ENCODE assay signal across 23 cellular contexts in the genomic region with DNA sequence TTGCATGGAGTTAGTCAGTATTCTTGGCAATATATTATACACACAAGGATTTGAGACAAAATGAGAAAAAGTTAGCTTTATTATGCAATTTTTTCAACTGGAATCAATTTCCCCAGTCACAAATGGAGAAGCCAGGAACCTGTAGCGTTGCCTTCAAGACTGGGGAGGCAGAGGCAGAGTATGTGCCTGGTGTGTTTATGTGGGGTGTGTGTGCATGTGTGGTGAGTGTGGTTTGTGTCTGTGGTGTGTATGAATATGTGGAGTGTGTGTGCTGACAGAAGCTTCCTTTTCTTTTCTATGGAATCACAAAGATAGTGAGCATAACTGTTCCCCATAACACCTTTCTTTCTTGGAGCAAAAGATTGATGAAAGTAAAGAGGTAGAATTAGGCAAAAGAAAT. TPM values are rescaled to one million over a fixed set of nuclear protein-coding genes. Genes with fewer than 3 reads are reported as not detected.
DNase-seq lines count a peak whose midpoint lies in the region; ATAC-seq and TF ChIP-seq lines count a peak whose summit lies in the region.
"Had no signal": no experiment of that assay in that cellular context is flagged by ENCODE, and none has a peak within 500 bp of the region (broad histone marks: within the 10 kb centered on the region; RNA-seq: fewer than 3 reads in every experiment).

No MANE protein-coding gene starts in this region.

- H2BK12ac ChIP-seq in H9 (ENCODE audit: insufficient read length, low read depth, low read length): no peak overlapping the region

- no peak overlapping the region for H2AFZ ChIP-seq in H9 (ENCODE audit: low read length)

- H3K56ac ChIP-seq in H9 (ENCODE audit: insufficient read length, low read depth, low read length): no peak overlapping the region

- H3K18ac ChIP-seq in H9 (ENCODE audit: insufficient read length, low read depth, low read length): no peak overlapping the region

- H3K27me3 Mint-ChIP-seq in activated T-cell treated with anti-CD3 and anti-CD28 coated beads, Interleukin-2, amount 50 U/mL, for 24 hours: no peaks in the 10 kb centered on the region
- H3K27me3 Mint-ChIP-seq in activated T-cell treated with anti-CD3 and anti-CD28 coated beads, Interleukin-2, amount 50 U/mL, for 4 hours (ENCODE audit: low read depth): no peaks in the 10 kb centered on the region
- H3K27me3 Mint-ChIP-seq in H9 (ENCODE audit: low read depth): no peaks in the 10 kb centered on the region
- H3K27me3 Mint-ChIP-seq: CD4-positive, alpha-beta memory T cell; CD4-positive, CD25-positive, alpha-beta regulatory T cell; CD8-positive, alpha-beta memory T cell had no signal

- H3K23me2 ChIP-seq in H9 (ENCODE audit: insufficient read length, low read depth, low read length, poor library complexity, severe bottlenecking): no peaks in the 10 kb centered on the region

- peaks cover 17% of the 10 kb centered on the region for H3K4me1 Mint-ChIP-seq in activated T-cell treated with anti-CD3 and anti-CD28 coated beads, Interleukin-2, amount 50 U/mL, for 24 hours (ENCODE audit: low read depth)
- peaks cover 21% of the 10 kb centered on the region for H3K4me1 Mint-ChIP-seq in activated T-cell treated with anti-CD3 and anti-CD28 coated beads, Interleukin-2, amount 50 U/mL, for 4 hours (ENCODE audit: low read depth)
- no peaks in the 10 kb centered on the region; a peak in 1 of 4 replicates for H3K4me1 Mint-ChIP-seq in H9

- H3K36me3 Mint-ChIP-seq in activated T-cell treated with anti-CD3 and anti-CD28 coated beads, Interleukin-2, amount 50 U/mL, for 24 hours (ENCODE audit: low read depth): peaks cover 2% of the 10 kb centered on the region
- peaks cover 2% of the 10 kb centered on the region for H3K36me3 Mint-ChIP-seq in activated T-cell treated with anti-CD3 and anti-CD28 coated beads, Interleukin-2, amount 50 U/mL, for 4 hours (ENCODE audit: insufficient read depth)
- no peaks in the 10 kb centered on the region; a peak in 1 of 7 replicates for H3K36me3 Mint-ChIP-seq in H9 (ENCODE audit: insufficient read depth in 1 of 3, low read depth in 3 of 3)
- H3K36me3 Mint-ChIP-seq: CD14-positive monocyte; CD4-positive, alpha-beta memory T cell had no signal

- no peak overlapping the region for H3K4me3 ChIP-seq in upper lobe of right lung
- H3K4me3 ChIP-seq: BLaER1 had no signal

- no peaks in the 10 kb centered on the region for H3K36me3 ChIP-seq in upper lobe of right lung
- H3K36me3 ChIP-seq: BE2C, BLaER1 had no signal

- no peaks in the 10 kb centered on the region; the same call in 1 of the 2 replicates for H3K27me3 ChIP-seq in H9 (ENCODE audit: insufficient read depth, low read length)
- H3K27me3 ChIP-seq in upper lobe of right lung: no peaks in the 10 kb centered on the region
- H3K27me3 ChIP-seq: BE2C, BLaER1 had no signal

- DNase-seq in activated T-cell treated with anti-CD3 and anti-CD28 coated beads, Interleukin-2, amount 50 U/mL, for 24 hours: no peak
- no peak for DNase-seq in activated T-cell treated with anti-CD3 and anti-CD28 coated beads, Interleukin-2, amount 50 U/mL, for 4 hours
- DNase-seq in H9: no peak
- DNase-seq in SK-N-DZ (ENCODE audit: low spot score): peak; percentile 37
- DNase-seq in upper lobe of right lung: no peak
- DNase-seq: 8988T; ACHN; C1 segment of cervical spinal cord; CD4-positive, alpha-beta memory T cell; CD4-positive, CD25-positive, alpha-beta regulatory T cell; CD8-positive, alpha-beta memory T cell; COR-L47; DMS 273 treated with DMSO at 0.1 percent for 48 hours; DMS153; DMS53; DMS79; GF-D8 had no signal

- 0 out of 2 replicates have a peak overlapping the region, but pooled peaks have one; percentile 52 for H2BK15ac ChIP-seq in H9 (ENCODE audit: low read depth, low read length)

- peaks cover 2% of the 10 kb centered on the region for H3K9me3 Mint-ChIP-seq in activated T-cell treated with anti-CD3 and anti-CD28 coated beads, Interleukin-2, amount 50 U/mL, for 24 hours
- peaks cover 4% of the 10 kb centered on the region for H3K9me3 Mint-ChIP-seq in activated T-cell treated with anti-CD3 and anti-CD28 coated beads, Interleukin-2, amount 50 U/mL, for 4 hours
- no peaks in the 10 kb centered on the region for H3K9me3 Mint-ChIP-seq in H9

- H4K20me1 ChIP-seq in H9 (ENCODE audit: control insufficient read depth, insufficient read depth, insufficient read length): no peaks in the 10 kb centered on the region
- H4K20me1 ChIP-seq: BLaER1 had no signal

- H3K27ac ChIP-seq in H9 (ENCODE audit: insufficient read length, low read depth, low read length): no peak overlapping the region
- H3K27ac ChIP-seq in upper lobe of right lung: no peak overlapping the region
- H3K27ac ChIP-seq: BLaER1 had no signal

- no peaks in the 10 kb centered on the region for H3K79me2 ChIP-seq in H9 (ENCODE audit: insufficient read depth, low read length)

- no peak overlapping the region for H3K14ac ChIP-seq in H9 (ENCODE audit: insufficient read depth, low read length)

- no peak overlapping the region for H3K4me3 Mint-ChIP-seq in activated T-cell treated with anti-CD3 and anti-CD28 coated beads, Interleukin-2, amount 50 U/mL, for 24 hours
- H3K4me3 Mint-ChIP-seq in activated T-cell treated with anti-CD3 and anti-CD28 coated beads, Interleukin-2, amount 50 U/mL, for 4 hours: no peak overlapping the region
- no peak overlapping the region for H3K4me3 Mint-ChIP-seq in H9
- H3K4me3 Mint-ChIP-seq: CD14-positive monocyte; CD4-positive, CD25-positive, alpha-beta regulatory T cell; CD8-positive, alpha-beta memory T cell had no signal

- H3K4me1 ChIP-seq in H9 (ENCODE audit: insufficient read depth, low read length): no peaks in the 10 kb centered on the region
- no peaks in the 10 kb centered on the region for H3K4me1 ChIP-seq in upper lobe of right lung
- H3K4me1 ChIP-seq: BLaER1 had no signal

- H3K9ac ChIP-seq in H9 (ENCODE audit: extremely low read depth, insufficient read length, low read length): no peak overlapping the region
- H3K9ac ChIP-seq: BLaER1 had no signal

- H3K23ac ChIP-seq in H9 (ENCODE audit: insufficient read length, low read depth, low read length): no peak overlapping the region

- H4K5ac ChIP-seq in H9 (ENCODE audit: insufficient read length, low read depth, low read length): no peak overlapping the region

- intact Hi-C loops in upper lobe of right lung (cut with DNase I): no loop called here

- WGBS in H9 (ENCODE audit: extremely low coverage, insufficient read length, low lambda C conversion rate): no CpG with 5 or more reads among the region's 1 CpG

- no peak overlapping the region for H3K4me2 ChIP-seq in H9 (ENCODE audit: insufficient read depth, insufficient read length, low read length)
- H3K4me2 ChIP-seq: BLaER1 had no signal

- H3K9me3 ChIP-seq in H9 (ENCODE audit: control insufficient read depth, low read depth, low read length): no peaks in the 10 kb centered on the region
- H3K9me3 ChIP-seq in upper lobe of right lung: no peaks in the 10 kb centered on the region
- H3K9me3 ChIP-seq: BE2C, BLaER1 had no signal

- no peak overlapping the region for H4K91ac ChIP-seq in H9 (ENCODE audit: insufficient read length, low read depth, low read length)

- H3K4ac ChIP-seq in H9 (ENCODE audit: low read depth, low read length): no peak overlapping the region

- no peak for ATAC-seq in activated T-cell treated with anti-CD3 and anti-CD28 coated beads, Interleukin-2, amount 50 U/mL, for 4 hours
- no peak for ATAC-seq in GM19324 (IDR thresholded peaks at IDR 0.05; ENCODE audit: low FRiP score, unreplicated experiment)
- no peak for ATAC-seq in upper lobe of right lung
- no peak for ATAC-seq in GM18870 (IDR thresholded peaks at IDR 0.05; ENCODE audit: unreplicated experiment)

- peak overlapping the region; percentile 30 for H3K27ac Mint-ChIP-seq in activated T-cell treated with anti-CD3 and anti-CD28 coated beads, Interleukin-2, amount 50 U/mL, for 24 hours
- H3K27ac Mint-ChIP-seq in H9: 0 out of 7 replicates have a peak overlapping the region, but pooled peaks of 1 of the 3 experiments have one; percentile 33
- H3K27ac Mint-ChIP-seq: CD14-positive monocyte; CD4-positive, CD25-positive, alpha-beta regulatory T cell had no signal

- no peak overlapping the region for H2BK5ac ChIP-seq in H9 (ENCODE audit: insufficient read length, low read length)

- H4K8ac ChIP-seq in H9 (replicated peaks; ENCODE audit: insufficient read length, low read depth, low read length): no peak overlapping the region

- TF ChIP-seq CTCF in H9 (conservative IDR thresholded peaks at IDR 0.05) (no peak), upper lobe of right lung (IDR thresholded peaks at IDR 0.05) (no peak)

- no peaks in the 10 kb centered on the region for H3K79me1 ChIP-seq in H9 (ENCODE audit: insufficient read depth, low read depth, low read length, poor library complexity, severe bottlenecking)

- no peak overlapping the region for H2BK120ac ChIP-seq in H9 (ENCODE audit: low read depth, low read length, poor library complexity, severe bottlenecking)

- H2BK20ac ChIP-seq in H9 (ENCODE audit: low read depth, low read length, poor library complexity, severe bottlenecking): no peak overlapping the region

- H3T11ph ChIP-seq in H9 (ENCODE audit: low read length): no peak overlapping the region

- H2AK5ac ChIP-seq in H9 (ENCODE audit: insufficient read length, low read length): no peak overlapping the region

RNA-seq across cellular contexts. Expression of a gene that starts 37.0 kb away (rescaled TPM):
- total RNA-seq in activated T-cell treated with anti-CD3 and anti-CD28 coated beads, Interleukin-2, amount 50 U/mL, for 4 hours: 10 to 100 TPM in 2 of 3 donors, 1 to 10 TPM in 1; 7.4 to 21.9 (median 20.6) TPM
- total RNA-seq in H9 (2021): not detected in 2 replicates
- polyA plus RNA-seq in SK-N-DZ (2014; cell fraction: cytosol; rRNA removed): not detected in 2 replicates
- polyA plus RNA-seq in SK-N-DZ (2014; cell fraction: nucleus; rRNA removed): not detected in 2 replicates
- 2.3 TPM for total RNA-seq in upper lobe of right lung

RNA-seq across cellular contexts. Expression of a gene that starts 54.8 kb away (rescaled TPM):
- under 1 TPM in 2 of 3 donors, not detected in 1; 0.16 to 0.18 TPM for total RNA-seq in activated T-cell treated with anti-CD3 and anti-CD28 coated beads, Interleukin-2, amount 50 U/mL, for 4 hours
- total RNA-seq in H9 (2021) (0.15 and 0.17 TPM in 2 replicates), upper lobe of right lung (201 TPM)
- 3.2 and 3.8 TPM in 2 replicates for polyA plus RNA-seq in SK-N-DZ (2014; cell fraction: cytosol; rRNA removed)
- polyA plus RNA-seq in SK-N-DZ (2014; cell fraction: nucleus; rRNA removed): 1.2 and 2.0 TPM in 2 replicates
- total RNA-seq: CD4-positive, alpha-beta memory T cell; CD4-positive, CD25-positive, alpha-beta regulatory T cell had no signal
- polyA plus RNA-seq: AG04450; CD14-positive monocyte; CD4-positive, alpha-beta memory T cell; CD8-positive, alpha-beta memory T cell had no signal

Comparison
In these comparisons a context has a peak if more than half of its experiments do, and no peak if none do; other contexts are left out.
1. RNA of a gene that starts 54.8 kb away (total RNA-seq): 201 TPM in upper lobe of right lung (single experiment); 0.15 to 0.17 TPM in H9 and 0.16 to 0.18 TPM in activated T-cell treated with anti-CD3 and anti-CD28 coated beads, Interleukin-2, amount 50 U/mL, for 4 hours; every median in the first group is over 100 times any median in the second.